Comparison of ENCODE assay signal across 11 cellular contexts in the genomic region with DNA sequence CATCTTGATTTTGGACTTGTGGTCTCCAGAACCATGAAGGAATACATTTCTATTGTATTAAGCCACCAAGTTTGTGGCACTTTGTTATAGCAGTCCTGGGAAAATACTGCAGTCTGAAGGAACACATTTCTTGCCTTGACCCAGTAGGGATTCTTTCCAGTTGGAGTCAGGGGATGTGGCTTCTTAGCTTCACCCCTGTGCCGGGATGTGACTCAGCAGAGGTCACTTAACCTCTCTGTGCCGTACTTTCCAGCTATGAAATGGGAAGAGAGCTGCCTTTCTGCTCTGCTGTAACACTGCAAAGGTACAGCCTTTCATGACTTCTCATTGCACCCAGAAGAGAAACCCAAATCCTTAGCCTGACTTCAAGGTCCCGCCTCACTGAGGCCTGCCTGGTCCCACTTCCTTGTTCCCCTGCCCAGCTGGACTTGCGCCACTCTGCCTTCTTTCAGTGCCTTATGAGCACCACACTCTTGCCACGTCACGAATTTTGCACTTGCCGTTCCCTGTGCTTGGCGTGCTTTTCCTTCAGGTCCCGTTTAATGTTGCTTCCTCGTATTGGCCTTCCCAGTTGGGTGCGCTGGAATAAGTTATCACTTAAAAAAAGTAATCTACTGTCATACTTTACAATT. TPM values are rescaled to one million over a fixed set of nuclear protein-coding genes. Genes with fewer than 3 reads are reported as not detected.
DNase-seq lines count a peak whose midpoint lies in the region; ATAC-seq and TF ChIP-seq lines count a peak whose summit lies in the region.
"Had no signal": no experiment of that assay in that cellular context is flagged by ENCODE, and none has a peak within 500 bp of the region (broad histone marks: within the 10 kb centered on the region; RNA-seq: fewer than 3 reads in every experiment).

No MANE protein-coding gene starts in this region.

- ATAC-seq in HG02973 (IDR thresholded peaks at IDR 0.05; ENCODE audit: unreplicated experiment) = no peak

- DNase-seq in HCEC 1CT (peak; percentile 89), SKM-1 (lab: John Stamatoyannopoulos, UW; ENCODE audit: unreplicated experiment) (peak; percentile 7), foreskin fibroblast (peak; percentile 88), skeletal muscle cell (ENCODE audit: low read depth) (peak; percentile 18), NCI-H2196 treated with DMSO at 0.1 percent for 48 hours (lab: John Stamatoyannopoulos, UW; ENCODE audit: unreplicated experiment) (no peak), SK-N-DZ (ENCODE audit: low spot score) (no peak), dedifferentiated amniotic fluid mesenchymal stem cell (ENCODE audit: extremely low spot score) (no peak)
- DNase-seq: GOT3, NCI-H1048, thyroid gland had no signal

- H3K4me3 ChIP-seq in foreskin fibroblast (ENCODE audit: low read depth in 1 of 2, low read length in 2 of 2) = no peak overlapping the region
- H3K4me3 ChIP-seq in skeletal muscle cell (ENCODE audit: low read depth, low read length) = no peak overlapping the region
- H3K4me3 ChIP-seq: thyroid gland had no signal

- no peak for TF ChIP-seq CTCF in foreskin fibroblast (IDR thresholded peaks at IDR 0.05; ENCODE audit: low read depth, low read length)

RNA-seq across cellular contexts. Expression of a gene that starts 24.2 kb away (rescaled TPM):
- polyA plus RNA-seq in SK-N-DZ (2014; cell fraction: cytosol; rRNA removed) = 6.9 and 7.2 TPM in 2 replicates
- 2.9 and 7.1 TPM in 2 replicates for polyA plus RNA-seq in SK-N-DZ (2014; cell fraction: nucleus; rRNA removed)

Comparison
In these comparisons a context has a peak if more than half of its experiments do, and no peak if none do; other contexts are left out.
1. DNase-seq: peak in HCEC 1CT (single experiment), SKM-1 (single experiment), foreskin fibroblast (2 of 2) and skeletal muscle cell (single experiment); none in NCI-H2196 treated with DMSO at 0.1 percent for 48 hours (single experiment), SK-N-DZ (single experiment) and dedifferentiated amniotic fluid mesenchymal stem cell (single experiment).